22 cellular contexts compared by ENCODE assay signal in the genomic region with DNA sequence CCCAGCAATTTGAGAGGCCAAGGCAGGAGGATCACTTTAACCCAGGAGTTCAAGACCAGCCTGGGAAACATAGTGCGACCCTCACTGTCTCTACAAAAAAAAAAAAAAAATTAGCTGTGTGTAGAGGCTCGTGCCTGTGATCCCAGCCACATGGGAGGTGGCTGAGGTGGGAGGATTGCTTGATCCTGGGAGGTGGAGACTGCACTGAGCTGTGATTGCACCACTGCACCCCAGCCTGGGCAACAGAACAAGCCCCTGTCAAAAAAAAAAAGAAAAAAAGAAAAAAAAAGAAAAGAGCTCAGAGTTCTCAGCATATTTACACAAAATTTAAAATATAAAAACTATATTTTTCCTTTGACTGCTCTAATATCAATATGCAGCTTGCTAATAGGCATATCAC.
"Had no signal": no experiment of that assay in that cellular context is flagged by ENCODE, and none has a peak within 500 bp of the region (broad histone marks: within the 10 kb centered on the region; RNA-seq: fewer than 3 reads in every experiment).

No MANE protein-coding gene starts in this region.

- ATAC-seq: stimulated activated effector memory CD8-positive, alpha-beta T cell treated with anti-CD3 and anti-CD28 coated beads, Interleukin-12 subunit alpha, Interleukin-12 subunit beta, amount 100 ng/mL, for 72 hours; stimulated activated memory B cell treated with anti-CD40 and anti-IgM and Interleukin-4, amounts not matched to agents 10 μg/mL and 1 μg/mL and 100 μg/mL, for 72 hours; stimulated activated naive B cell treated with anti-CD40 and anti-IgM and Interleukin-4, amounts not matched to agents 10 μg/mL and 1 μg/mL and 100 μg/mL, for 72 hours; stimulated activated naive CD8-positive, alpha-beta T cell treated with anti-CD3 and anti-CD28 coated beads, Interleukin-15, amount 100 ng/mL, for 72 hours; stimulated activated naive CD8-positive, alpha-beta T cell treated with anti-CD3 and anti-CD28 coated beads, Interleukin-15, Interleukin-2, amounts not matched to agents 100 U/mL and 50 U/mL, for 24 hours; upper lobe of right lung had no signal

- DNase-seq: stimulated activated CD4-positive, alpha-beta T cell treated with anti-CD3 and anti-CD28 coated beads, Interleukin-2, amount 100 ng/mL, for 48 hours; stimulated activated CD4-positive, alpha-beta T cell treated with anti-CD3 and anti-CD28 coated beads, Interleukin-4, amount 100 ng/mL, for 1 hour; stimulated activated CD4-positive, alpha-beta T cell treated with anti-CD3 and anti-CD28 coated beads, Interleukin-4, amount 100 ng/mL, for 24 hours; stimulated activated CD4-positive, alpha-beta T cell treated with anti-CD3 and anti-CD28 coated beads, Interleukin-4, amount 100 ng/mL, for 4 hours; stimulated activated CD8-positive, alpha-beta memory T cell treated with anti-CD3 and anti-CD28 coated beads, Interleukin-4, amount 100 ng/mL, for 48 hours; stimulated activated naive B cell treated with anti-CD40 and anti-IgM and Interleukin-4, amounts not matched to agents 10 μg/mL and 1 μg/mL and 100 μg/mL, for 72 hours; stimulated activated naive CD4-positive, alpha-beta T cell; stimulated activated naive CD4-positive, alpha-beta T cell treated with Interleukin-2 at 50 U/mL for 16 hours; stimulated activated naive CD8-positive, alpha-beta T cell treated with anti-CD3 and anti-CD28 coated beads, Interleukin-15, amount 100 ng/mL, for 72 hours; stimulated activated naive CD8-positive, alpha-beta T cell treated with anti-CD3 and anti-CD28 coated beads, Interleukin-15, Interleukin-2, amounts not matched to agents 100 U/mL and 50 U/mL, for 24 hours; stomach; substantia nigra; testis; thyroid gland; tibial artery; transverse colon; trophoblast cell; upper lobe of left lung; upper lobe of right lung; uterus had no signal
